10 cellular contexts compared by ENCODE assay signal in the genomic region with DNA sequence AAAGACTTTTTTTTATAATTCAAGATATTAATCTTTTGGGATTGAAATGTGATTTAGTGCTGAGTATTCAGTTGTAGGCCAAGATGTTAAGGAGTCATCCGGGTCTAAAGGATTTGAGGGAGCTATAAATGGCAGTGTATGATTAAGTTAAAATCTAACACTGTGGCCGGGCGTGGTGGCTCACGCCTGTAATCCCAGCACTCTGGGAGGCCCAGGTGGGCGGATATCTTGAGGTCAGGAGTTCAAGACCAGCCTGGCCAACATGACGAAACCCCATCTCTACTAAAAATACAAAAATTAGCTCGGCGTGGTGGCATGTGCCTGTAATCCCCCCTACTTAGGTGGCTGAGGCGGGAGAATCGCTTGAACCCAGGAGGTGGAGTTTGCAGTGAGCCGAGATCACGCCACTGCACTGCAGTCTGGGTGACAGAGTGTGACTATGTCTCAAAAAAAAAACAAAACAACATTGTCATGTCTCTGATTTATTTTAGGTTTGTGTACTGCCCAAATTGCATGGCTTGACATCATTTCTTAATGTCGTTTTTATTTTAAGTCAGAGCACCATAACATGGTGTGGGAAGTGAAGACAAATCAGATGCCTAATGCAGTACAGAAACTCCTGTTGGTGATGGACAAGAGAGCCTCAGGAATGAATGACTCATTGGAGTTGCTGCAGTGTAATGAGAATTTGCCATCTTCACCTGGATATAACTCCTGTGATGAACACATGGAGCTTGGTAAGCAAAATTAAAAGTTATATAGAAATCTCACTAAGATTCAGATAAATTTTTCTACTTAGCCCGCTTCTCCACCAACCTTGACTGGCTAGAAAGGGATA. TPM values are rescaled to one million over a fixed set of nuclear protein-coding genes. Genes with fewer than 3 reads are reported as not detected.
A peak's percentile ranks its signal among the peaks of the same experiment; 100 is the strongest.
DNase-seq lines count a peak whose midpoint lies in the region; ATAC-seq and TF ChIP-seq lines count a peak whose summit lies in the region.
"Had no signal": no experiment of that assay in that cellular context is flagged by ENCODE, and none has a peak within 500 bp of the region (broad histone marks: within the 10 kb centered on the region; RNA-seq: fewer than 3 reads in every experiment).

No MANE protein-coding gene starts in this region.

- in situ Hi-C loops in Caki2 (cut with HindIII; ENCODE audit: low pct_unique_long_range_greater_than_20kb, low sequenced_read_pairs) = no loop called here

- H3K9me3 ChIP-seq in MG63 (no peaks in the 10 kb centered on the region), breast epithelium (no peaks in the 10 kb centered on the region)
- H3K9me3 ChIP-seq: esophagus muscularis mucosa had no signal

- H3K27ac ChIP-seq in breast epithelium = peak overlapping the region; percentile 34 to 38

- no peaks in the 10 kb centered on the region for H3K27me3 ChIP-seq in MG63
- H3K27me3 ChIP-seq in breast epithelium = no peaks in the 10 kb centered on the region
- H3K27me3 ChIP-seq: esophagus muscularis mucosa had no signal

- no peak overlapping the region for H3K4me3 ChIP-seq in MG63
- no peak overlapping the region for H3K4me3 ChIP-seq in breast epithelium
- H3K4me3 ChIP-seq: esophagus muscularis mucosa had no signal

- peaks cover 3 to 17% of the 10 kb centered on the region in 2 donors for H3K4me1 ChIP-seq in breast epithelium

- H3K36me3 ChIP-seq in MG63 = no peaks in the 10 kb centered on the region
- H3K36me3 ChIP-seq in breast epithelium = no peaks in the 10 kb centered on the region

- TF ChIP-seq POLR2A in breast epithelium (IDR thresholded peaks at IDR 0.05) = no peak

- no peak for TF ChIP-seq CTCF in breast epithelium (IDR thresholded peaks at IDR 0.05)

- DNase-seq in Caki2 (ENCODE audit: low read depth) (peak; percentile 28), MG63 (peak; percentile 4), breast epithelium (ENCODE audit: low spot score in 2 of 2) (no peak), myocyte (ENCODE audit: low read depth) (peak; percentile 18), NCI-H2029 treated with DMSO at 0.1 percent for 48 hours (lab: John Stamatoyannopoulos, UW) (no peak), activated gamma-delta T cell (lab: John Stamatoyannopoulos, UW) (no peak)
- DNase-seq: NCI-H1092 treated with DMSO at 0.1 percent for 48 hours had no signal

- intact Hi-C loops in breast epithelium (cut with DNase I; ENCODE audit: low total_unique reads) = no loop called here

- no peak for ATAC-seq in HG03520 (IDR thresholded peaks at IDR 0.05; ENCODE audit: unreplicated experiment)
- ATAC-seq in HG02870 (IDR thresholded peaks at IDR 0.05; ENCODE audit: unreplicated experiment) = no peak

RNA-seq across cellular contexts. Expression of a gene that starts 10.7 kb away (rescaled TPM):
- total RNA-seq in Caki2 (2014; rRNA removed; shearing (Covaris generic); ENCODE audit: low replicate concordance) = 44.4 and 47.3 TPM in 2 replicates
- 24.0 and 26.8 TPM in 2 replicates for total RNA-seq in MG63 (2014; rRNA removed; shearing (Covaris generic); ENCODE audit: low replicate concordance)
- 100 to 1,000 TPM; 166 to 269 (median 176) TPM for total RNA-seq in breast epithelium
- total RNA-seq in myocyte = 95.7 and 122 TPM in 2 replicates
- 54.7 TPM for polyA plus RNA-seq in myocyte (2012)

Comparison
In these comparisons a context has a peak if more than half of its experiments do, and no peak if none do; other contexts are left out.
1. DNase-seq: peak in Caki2 (single experiment), MG63 (single experiment) and myocyte (single experiment); none in breast epithelium (0 of 2), NCI-H2029 treated with DMSO at 0.1 percent for 48 hours (single experiment) and activated gamma-delta T cell (single experiment).